Comparison of ENCODE assay signal across 18 cellular contexts in the genomic region with DNA sequence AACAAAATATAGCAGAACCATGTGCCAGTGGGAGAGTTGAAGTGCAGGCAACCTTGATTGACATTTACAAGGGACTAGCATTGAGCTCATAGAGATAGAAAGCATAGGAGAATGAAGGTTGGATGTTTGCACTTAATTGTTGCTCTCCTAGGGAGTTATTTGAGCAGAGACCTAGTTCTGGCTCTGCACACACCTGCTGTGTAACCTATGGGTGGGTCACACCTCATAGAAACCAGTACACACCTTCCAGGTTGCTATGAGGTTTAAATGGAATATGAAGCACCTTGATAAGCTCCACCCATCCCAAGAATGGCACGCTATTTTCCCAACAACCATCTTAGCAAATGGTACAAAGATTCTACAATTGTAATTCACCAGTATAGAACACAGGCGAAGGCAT.
DNase-seq lines count a peak whose midpoint lies in the region; ATAC-seq, FAIRE-seq and TF ChIP-seq lines count a peak whose summit lies in the region.
"Had no signal": no experiment of that assay in that cellular context is flagged by ENCODE, and none has a peak within 500 bp of the region (broad histone marks: within the 10 kb centered on the region; RNA-seq: fewer than 3 reads in every experiment).

No MANE protein-coding gene starts in this region.

- H3K4me1 ChIP-seq in esophagus muscularis mucosa, result no peaks in the 10 kb centered on the region
- H3K4me1 ChIP-seq: BE2C, HAP-1 had no signal

- H3K27ac ChIP-seq in esophagus muscularis mucosa (replicated peaks in 1 of 4), result no peak overlapping the region
- H3K27ac ChIP-seq: HL-60 had no signal

- no peaks in the 10 kb centered on the region for H3K27me3 ChIP-seq in esophagus muscularis mucosa
- H3K27me3 ChIP-seq: BE2C had no signal

- TF ChIP-seq POLR2A in esophagus muscularis mucosa (IDR thresholded peaks at IDR 0.05; ENCODE audit: low read depth) (no peak), GM12892 (IDR thresholded peaks at IDR 0.05; ENCODE audit: low read depth, low read length) (no peak)

- whole genome bisulfite sequencing in esophagus muscularis mucosa, result 47% methylated on average over 2 of the region's 2 CpGs

- no peak for TF ChIP-seq CTCF in esophagus muscularis mucosa (IDR thresholded peaks at IDR 0.05)

- H3K4me3 ChIP-seq in esophagus muscularis mucosa, result no peak overlapping the region
- H3K4me3 ChIP-seq: GM23338, HAP-1 had no signal

- intact Hi-C loops in esophagus muscularis mucosa (cut with DNase I) (no loop called here), left cardiac atrium (cut with DNase I) (no loop called here)

- no peaks in the 10 kb centered on the region for H3K9me3 ChIP-seq in esophagus muscularis mucosa
- H3K9me3 ChIP-seq: BE2C, HAP-1 had no signal

- peak; percentile 50 for DNase-seq in COLO668 (lab: John Stamatoyannopoulos, UW; ENCODE audit: unreplicated experiment)
- DNase-seq in DMS153 (lab: John Stamatoyannopoulos, UW), result peak; percentile 86
- DNase-seq in NCI-H2081 (lab: John Stamatoyannopoulos, UW), result peak; percentile 20 to 76
- DNase-seq in esophagus muscularis mucosa (ENCODE audit: extremely low spot score), result peak; percentile 31
- no peak for DNase-seq in left cardiac atrium
- DNase-seq in GM12892 (ENCODE audit: insufficient read length), result no peak
- DNase-seq in NCI-H1105 (lab: John Stamatoyannopoulos, UW), result no peak
- DNase-seq: BE2C, KG1, NCI-H1092 treated with DMSO at 0.1 percent for 48 hours, NCI-H187, NCI-H226, NCI-H524 treated with DMSO at 0.1 percent for 48 hours had no signal

- no peak for TF ChIP-seq EP300 in esophagus muscularis mucosa (IDR thresholded peaks at IDR 0.05)

- FAIRE-seq in GM12892 (lab: Jason Lieb, UNC), result no peak
- FAIRE-seq: G401.6 had no signal

- no peak for ATAC-seq in left cardiac atrium
- ATAC-seq: GM23338, Panc1 had no signal

- H3K36me3 ChIP-seq in esophagus muscularis mucosa, result no peaks in the 10 kb centered on the region
- H3K36me3 ChIP-seq: BE2C, HAP-1 had no signal

Comparison
In these comparisons a context has a peak if more than half of its experiments do, and no peak if none do; other contexts are left out.
1. DNase-seq: peak in COLO668 (single experiment), DMS153 (single experiment), NCI-H2081 (2 of 2) and esophagus muscularis mucosa (single experiment); none in left cardiac atrium (single experiment), GM12892 (single experiment) and NCI-H1105 (single experiment).